ENCODE assay signal across 13 cellular contexts in the genomic region with DNA sequence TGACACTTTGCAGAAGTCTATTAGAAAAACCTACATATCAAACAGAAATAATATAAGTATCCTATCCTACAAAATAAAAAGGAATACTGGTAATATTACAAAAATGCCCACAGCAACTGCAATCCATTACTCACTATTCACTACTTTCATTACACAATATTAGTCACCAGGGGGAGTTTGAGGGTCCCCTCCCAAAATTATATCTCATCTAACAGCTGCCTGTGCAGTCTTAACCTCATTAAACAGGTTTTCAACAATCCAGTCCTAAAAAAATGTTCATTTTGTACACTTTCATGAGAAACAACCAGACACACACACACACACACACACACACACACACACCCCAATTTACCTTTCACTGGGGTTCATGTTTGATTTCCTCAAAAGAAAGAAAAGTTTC. TPM values are rescaled to one million over a fixed set of nuclear protein-coding genes. Genes with fewer than 3 reads are reported as not detected.
DNase-seq lines count a peak whose midpoint lies in the region; ATAC-seq and TF ChIP-seq lines count a peak whose summit lies in the region.
"Had no signal": no experiment of that assay in that cellular context is flagged by ENCODE, and none has a peak within 500 bp of the region (broad histone marks: within the 10 kb centered on the region; RNA-seq: fewer than 3 reads in every experiment).

No MANE protein-coding gene starts in this region.

- H3K9me3 ChIP-seq in SK-N-SH = no peaks in the 10 kb centered on the region
- no peaks in the 10 kb centered on the region for H3K9me3 ChIP-seq in mucosa of descending colon
- H3K9me3 ChIP-seq: tibial nerve had no signal

- POLR2A ChIA-PET in SK-N-SH (lab: Yijun Ruan, JAX) = no interaction called here

- H3K4me3 ChIP-seq in SK-N-SH (ENCODE audit: low read depth in 2 of 2, low read length in 1 of 2) (peak overlapping the region in 1 of 2 experiments; percentile 67; a peak in 1 of 4 replicates), mucosa of descending colon (no peak overlapping the region)
- H3K4me3 ChIP-seq: tibial nerve had no signal

- H3K36me3 ChIP-seq in SK-N-SH (replicated peaks in 1 of 2; ENCODE audit: control insufficient read depth in 1 of 2, insufficient read depth in 2 of 2, low read length in 1 of 2) (no peaks in the 10 kb centered on the region), mucosa of descending colon (ENCODE audit: low read depth) (no peaks in the 10 kb centered on the region)
- H3K36me3 ChIP-seq: tibial nerve had no signal

- peak overlapping the region; percentile 26 for H3K27ac Mint-ChIP-seq in central memory CD8-positive, alpha-beta T cell (ENCODE audit: low read depth)
- no peak overlapping the region for H3K27ac Mint-ChIP-seq in progenitor cell of endocrine pancreas
- H3K27ac Mint-ChIP-seq: activated naive CD8-positive, alpha-beta T cell treated with anti-CD3 and anti-CD28 coated beads, Interleukin-2, amount 10 ng/mL, durations not matched to agents 7 days and 5 days had no signal

- H3F3A ChIP-seq in SK-N-SH (replicated peaks; ENCODE audit: insufficient read depth) = peaks cover 34% of the 10 kb centered on the region

- no peaks in the 10 kb centered on the region for H3K9me3 Mint-ChIP-seq in central memory CD8-positive, alpha-beta T cell
- H3K9me3 Mint-ChIP-seq in progenitor cell of endocrine pancreas (ENCODE audit: low read depth) = no peaks in the 10 kb centered on the region
- H3K9me3 Mint-ChIP-seq: activated naive CD8-positive, alpha-beta T cell treated with anti-CD3 and anti-CD28 coated beads, Interleukin-2, amount 10 ng/mL, durations not matched to agents 7 days and 5 days had no signal

- H2AFZ ChIP-seq in SK-N-SH (ENCODE audit: low read depth) = no peak overlapping the region

- no peaks in the 10 kb centered on the region for H3K27me3 ChIP-seq in SK-N-SH (ENCODE audit: insufficient read depth)
- H3K27me3 ChIP-seq: tibial nerve had no signal

- TF ChIP-seq EP300 in SK-N-SH (IDR thresholded peaks at IDR 0.05; ENCODE audit: borderline replicate concordance in 1 of 2, low read depth in 1 of 2, low read length in 1 of 2) = no peak

- peaks cover 47% of the 10 kb centered on the region for H3K4me1 Mint-ChIP-seq in central memory CD8-positive, alpha-beta T cell
- H3K4me1 Mint-ChIP-seq in progenitor cell of endocrine pancreas (ENCODE audit: low read depth) = peaks cover 22% of the 10 kb centered on the region

- H3K4me1 ChIP-seq in SK-N-SH (ENCODE audit: control insufficient read depth in 1 of 2, insufficient read depth in 2 of 2, low read depth in 1 of 2, low read length in 1 of 2) (peaks cover 10% of the 10 kb centered on the region in 2 experiments), mucosa of descending colon (ENCODE audit: low read depth) (peaks cover 15% of the 10 kb centered on the region)

- peaks cover 16% of the 10 kb centered on the region for H3K36me3 Mint-ChIP-seq in central memory CD8-positive, alpha-beta T cell (ENCODE audit: insufficient read depth)
- H3K36me3 Mint-ChIP-seq in progenitor cell of endocrine pancreas (ENCODE audit: insufficient read depth) = no peaks in the 10 kb centered on the region

- peak overlapping the region; percentile 79 for H3K4me2 ChIP-seq in SK-N-SH

- no peak for ATAC-seq in SK-N-SH treated with all-trans-retinoic acid at 6 μM for 48 hours
- no peak for ATAC-seq in central memory CD8-positive, alpha-beta T cell (replicated peaks; ENCODE audit: extremely low read depth, poor library complexity, severe bottlenecking)
- ATAC-seq in mucosa of descending colon = no peak

- H3K4me3 Mint-ChIP-seq in central memory CD8-positive, alpha-beta T cell = no peak overlapping the region
- H3K4me3 Mint-ChIP-seq in progenitor cell of endocrine pancreas (ENCODE audit: low read depth) = peak overlapping the region; percentile 16
- H3K4me3 Mint-ChIP-seq: activated naive CD8-positive, alpha-beta T cell treated with anti-CD3 and anti-CD28 coated beads, Interleukin-2, amount 10 ng/mL, durations not matched to agents 7 days and 5 days had no signal

- TF ChIP-seq CTCF in SK-N-SH (IDR thresholded peaks at IDR 0.05) (peak; percentile 41), progenitor cell of endocrine pancreas (IDR thresholded peaks at IDR 0.05; ENCODE audit: unreplicated experiment) (no peak), mucosa of descending colon (IDR thresholded peaks at IDR 0.05) (no peak)

- TF ChIP-seq RAD21 in SK-N-SH (IDR thresholded peaks at IDR 0.05; ENCODE audit: low read length) = peak; percentile 31; the same call in 1 of the 2 replicates

- H3K27me3 Mint-ChIP-seq in central memory CD8-positive, alpha-beta T cell = no peaks in the 10 kb centered on the region
- peaks cover 9% of the 10 kb centered on the region for H3K27me3 Mint-ChIP-seq in progenitor cell of endocrine pancreas
- H3K27me3 Mint-ChIP-seq: activated naive CD8-positive, alpha-beta T cell treated with anti-CD3 and anti-CD28 coated beads, Interleukin-2, amount 10 ng/mL, durations not matched to agents 7 days and 5 days had no signal

- CTCF ChIA-PET in SK-N-SH (lab: Yijun Ruan, JAX) = interaction anchor here (1.0 to 2.7 kb wide), 3 partner anchors 149 to 197 kb away, joined by 3 to 13 read pairs (median 3); partner anchors contain the start of gene SRD5A3

- peak overlapping the region in 1 of 2 experiments; percentile 93; a peak in 2 of 4 replicates for H3K27ac ChIP-seq in SK-N-SH (ENCODE audit: low read depth in 2 of 2, low read length in 1 of 2)
- H3K27ac ChIP-seq: tibial nerve had no signal

- peaks cover 4% of the 10 kb centered on the region; the same call in 1 of the 2 replicates for H4K20me1 ChIP-seq in SK-N-SH (ENCODE audit: insufficient read depth)

- peak overlapping the region; percentile 89; the same call in 1 of the 2 replicates for H3K9ac ChIP-seq in SK-N-SH

- intact Hi-C loops in mucosa of descending colon (cut with DNase I, micrococcal nuclease) (no loop called here), cardiac septum (cut with DNase I) (no loop called here)

- no peaks in the 10 kb centered on the region for H3K9me2 ChIP-seq in SK-N-SH

- peak; percentile 23 for DNase-seq in SK-N-SH
- peak; percentile 7 for DNase-seq in NCI-H69 (lab: John Stamatoyannopoulos, UW)
- no peak for DNase-seq in central memory CD8-positive, alpha-beta T cell (ENCODE audit: low spot score in 2 of 2)
- DNase-seq in progenitor cell of endocrine pancreas (ENCODE audit: low spot score, unreplicated experiment) = no peak
- DNase-seq in HK-2 (ENCODE audit: unreplicated experiment) = no peak
- no peak for DNase-seq in mucosa of descending colon
- DNase-seq in cardiac septum (ENCODE audit: low spot score) = no peak
- DNase-seq: activated naive CD8-positive, alpha-beta T cell treated with anti-CD3 and anti-CD28 coated beads, Interleukin-2, amount 10 ng/mL, durations not matched to agents 7 days and 5 days had no signal

- peaks cover 64% of the 10 kb centered on the region for H3K79me2 ChIP-seq in SK-N-SH (ENCODE audit: insufficient read depth)

TF ChIP-seq in SK-N-SH, 30 proteins besides CTCF, POLR2A, EP300 and RAD21:
- TF ChIP-seq FOSL2 (IDR thresholded peaks at IDR 0.05; ENCODE audit: borderline replicate concordance, low read depth) = peak; percentile 11; the same call in 1 of the 2 replicates
- TF ChIP-seq CHD2 (IDR thresholded peaks at IDR 0.05; ENCODE audit: low read length, partially characterized antibody) = no peak

TF ChIP-seq in SK-N-SH treated with all-trans-retinoic acid at 6 μM for 48 hours, 23 proteins besides CTCF, POLR2A, EP300 and RAD21:
- TF ChIP-seq CREB5 (CRISPR knock-in tag; IDR thresholded peaks at IDR 0.05; ENCODE audit: low read depth) (no peak), SNAI2 (CRISPR knock-in tag; IDR thresholded peaks at IDR 0.05) (no peak), BACH2 (CRISPR knock-in tag; IDR thresholded peaks at IDR 0.05; ENCODE audit: borderline replicate concordance) (no peak), ZNF70 (CRISPR knock-in tag; IDR thresholded peaks at IDR 0.05) (no peak), TCF4 (CRISPR knock-in tag; IDR thresholded peaks at IDR 0.05; ENCODE audit: borderline replicate concordance) (no peak)
- TF ChIP-seq, protein P1, sequence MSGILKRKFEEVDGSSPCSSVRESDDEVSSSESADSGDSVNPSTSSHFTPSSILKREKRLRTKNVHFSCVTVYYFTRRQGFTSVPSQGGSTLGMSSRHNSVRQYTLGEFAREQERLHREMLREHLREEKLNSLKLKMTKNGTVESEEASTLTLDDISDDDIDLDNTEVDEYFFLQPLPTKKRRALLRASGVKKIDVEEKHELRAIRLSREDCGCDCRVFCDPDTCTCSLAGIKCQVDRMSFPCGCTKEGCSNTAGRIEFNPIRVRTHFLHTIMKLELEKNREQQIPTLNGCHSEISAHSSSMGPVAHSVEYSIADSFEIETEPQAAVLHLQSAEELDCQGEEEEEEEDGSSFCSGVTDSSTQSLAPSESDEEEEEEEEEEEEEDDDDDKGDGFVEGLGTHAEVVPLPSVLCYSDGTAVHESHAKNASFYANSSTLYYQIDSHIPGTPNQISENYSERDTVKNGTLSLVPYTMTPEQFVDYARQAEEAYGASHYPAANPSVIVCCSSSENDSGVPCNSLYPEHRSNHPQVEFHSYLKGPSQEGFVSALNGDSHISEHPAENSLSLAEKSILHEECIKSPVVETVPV (CRISPR knock-in tag; IDR thresholded peaks at IDR 0.05) = no peak

RNA-seq across cellular contexts. Expression of gene CLOCK, which starts 2.9 kb away (rescaled TPM):
- 4.2 and 5.5 TPM in 2 replicates for polyA plus RNA-seq in SK-N-SH (2012; rRNA removed)
- polyA plus RNA-seq in SK-N-SH (2012; cell fraction: cytosol; rRNA removed) = 5.5 and 6.4 TPM in 2 replicates
- polyA plus RNA-seq in SK-N-SH (2012; cell fraction: nucleus; rRNA removed) = 7.1 and 10.6 TPM in 2 replicates
- total RNA-seq in progenitor cell of endocrine pancreas (16.0 and 17.3 TPM in 2 replicates), mucosa of descending colon (10 to 100 TPM; 17.4 to 33.1 (median 25.3) TPM), cardiac septum (32.0 TPM)

RNA-seq across cellular contexts. Expression of gene PDCL2, which starts 48.2 kb away (rescaled TPM):
- not detected in 2 replicates for polyA plus RNA-seq in SK-N-SH (2012; rRNA removed)
- polyA plus RNA-seq in SK-N-SH (2012; cell fraction: cytosol; rRNA removed) = not detected in 2 replicates
- polyA plus RNA-seq in SK-N-SH (2012; cell fraction: nucleus; rRNA removed) = not detected in 2 replicates
- total RNA-seq in progenitor cell of endocrine pancreas = not detected in 2 replicates
- not detected for total RNA-seq in mucosa of descending colon
- not detected for total RNA-seq in cardiac septum
- total RNA-seq: activated naive CD8-positive, alpha-beta T cell treated with anti-CD3 and anti-CD28 coated beads, Interleukin-2, amount 10 ng/mL, durations not matched to agents 7 days and 5 days; frontal cortex; mononuclear cell; NCI-H460; tibial nerve had no signal

Comparison
In these comparisons a context has a peak if more than half of its experiments do, and no peak if none do; other contexts are left out.
1. DNase-seq: peak in SK-N-SH (single experiment) and NCI-H69 (single experiment); none in central memory CD8-positive, alpha-beta T cell (0 of 2), progenitor cell of endocrine pancreas (single experiment), HK-2 (single experiment), mucosa of descending colon (0 of 3) and cardiac septum (single experiment).